7 cellular contexts compared by ENCODE assay signal in the genomic region with DNA sequence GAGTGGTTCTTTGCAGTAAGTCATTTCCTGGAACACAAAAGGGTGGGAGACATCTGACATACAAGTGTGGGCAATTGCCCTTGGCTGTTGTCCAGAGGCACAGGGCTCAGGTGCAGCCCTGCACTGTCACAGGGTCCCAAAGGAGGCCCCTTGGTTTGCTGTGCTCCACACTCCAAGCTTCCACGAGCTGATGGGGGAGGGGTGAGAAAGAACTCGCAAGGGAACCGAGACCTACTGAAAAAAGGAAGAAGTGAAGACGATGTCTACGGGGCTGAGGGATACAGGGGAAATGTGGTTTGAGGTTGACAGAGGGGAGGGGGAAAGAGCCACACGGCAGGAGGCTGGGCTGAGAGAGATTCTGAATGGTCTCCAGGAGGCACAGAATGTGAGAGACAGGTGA.
DNase-seq lines count a peak whose midpoint lies in the region; ATAC-seq and TF ChIP-seq lines count a peak whose summit lies in the region.

No MANE protein-coding gene starts in this region.

- DNase-seq in GM19238 (ENCODE audit: insufficient read length, low spot score) = peak; percentile 52
- no peak for DNase-seq in sciatic nerve (ENCODE audit: low spot score)
- DNase-seq in omental fat pad (ENCODE audit: low spot score) = no peak

- no peaks in the 10 kb centered on the region for H3K27me3 Mint-ChIP-seq in activated naive CD4-positive, alpha-beta T cell treated with anti-CD3 and anti-CD28 coated beads, Interleukin-2, amount 50 U/mL, for 24 hours

- peak; percentile 67 for ATAC-seq in HG03571 (IDR thresholded peaks at IDR 0.05; ENCODE audit: unreplicated experiment)
- peak; percentile 14 for ATAC-seq in sciatic nerve
- ATAC-seq in HG03097 (IDR thresholded peaks at IDR 0.05; ENCODE audit: low FRiP score, unreplicated experiment) = no peak
- no peak for ATAC-seq in HG03469 (IDR thresholded peaks at IDR 0.05; ENCODE audit: unreplicated experiment)
- no peak for ATAC-seq in omental fat pad (ENCODE audit: low FRiP score)

- no peaks in the 10 kb centered on the region for H3K36me3 Mint-ChIP-seq in activated naive CD4-positive, alpha-beta T cell treated with anti-CD3 and anti-CD28 coated beads, Interleukin-2, amount 50 U/mL, for 24 hours

- no peak overlapping the region for H3K27ac Mint-ChIP-seq in activated naive CD4-positive, alpha-beta T cell treated with anti-CD3 and anti-CD28 coated beads, Interleukin-2, amount 50 U/mL, for 24 hours

- peaks cover 24% of the 10 kb centered on the region for H3K4me1 Mint-ChIP-seq in activated naive CD4-positive, alpha-beta T cell treated with anti-CD3 and anti-CD28 coated beads, Interleukin-2, amount 50 U/mL, for 24 hours

- no peak for TF ChIP-seq CTCF in omental fat pad (IDR thresholded peaks at IDR 0.05)

- H3K4me3 Mint-ChIP-seq in activated naive CD4-positive, alpha-beta T cell treated with anti-CD3 and anti-CD28 coated beads, Interleukin-2, amount 50 U/mL, for 24 hours = peak overlapping the region; percentile 40

- intact Hi-C loops in sciatic nerve (cut with DNase I) = no loop called here

- H3K9me3 Mint-ChIP-seq in activated naive CD4-positive, alpha-beta T cell treated with anti-CD3 and anti-CD28 coated beads, Interleukin-2, amount 50 U/mL, for 24 hours = no peaks in the 10 kb centered on the region

Comparison
In these comparisons a context has a peak if more than half of its experiments do, and no peak if none do; other contexts are left out.
1. ATAC-seq: peak in HG03571 (single experiment) and sciatic nerve (single experiment); none in HG03097 (single experiment), HG03469 (single experiment) and omental fat pad (single experiment).